In genomic region chr17:39923836-39924690, GRCh38 we compare ENCODE assay signal across 10 cellular contexts. TPM values are rescaled to one million over a fixed set of nuclear protein-coding genes. Genes with fewer than 3 reads are reported as not detected.
DNase-seq lines count a peak whose midpoint lies in the region; ATAC-seq and TF ChIP-seq lines count a peak whose summit lies in the region.
"Had no signal": no experiment of that assay in that cellular context is flagged by ENCODE, and none has a peak within 500 bp of the region (broad histone marks: within the 10 kb centered on the region; RNA-seq: fewer than 3 reads in every experiment).

No MANE protein-coding gene starts in this region.

- H3K4me1 Mint-ChIP-seq in activated CD4-positive, alpha-beta T cell treated with anti-CD3 and anti-CD28 coated beads, Interleukin-2, amount 10 ng/mL, durations not matched to agents 24 days and 14 days = peaks cover 73% of the 10 kb centered on the region
- H3K4me1 Mint-ChIP-seq in T-helper 17 cell = peaks cover 51% of the 10 kb centered on the region

- H3K9me3 ChIP-seq in T-helper 17 cell (ENCODE audit: control insufficient read depth, low read length, poor library complexity, severe bottlenecking) (no peaks in the 10 kb centered on the region), fibroblast of lung (ENCODE audit: control insufficient read depth, insufficient read depth, low read depth, low read length) (no peaks in the 10 kb centered on the region), skeletal muscle satellite cell (replicated peaks; ENCODE audit: low read length) (no peaks in the 10 kb centered on the region), SJCRH30 (replicated peaks) (no peaks in the 10 kb centered on the region)

- ATAC-seq in T-helper 17 cell (no peak), GM19397 (IDR thresholded peaks at IDR 0.05; ENCODE audit: unreplicated experiment) (no peak)

- H3K27ac ChIP-seq in fibroblast of lung (ENCODE audit: insufficient read depth, low read length) (peak overlapping the region; percentile 36), SJCRH30 (no peak overlapping the region)

- intact Hi-C loops in activated CD4-positive, alpha-beta T cell treated with anti-CD3 and anti-CD28 coated beads, Interleukin-2, amount 10 ng/mL, durations not matched to agents 24 days and 14 days (cut with micrococcal nuclease) = loop anchor here (10.0 kb wide), 2 partner anchors 169 to 239 kb away; partner anchors contain the start of gene PGAP3

- no peaks in the 10 kb centered on the region for H3K9me3 Mint-ChIP-seq in activated CD4-positive, alpha-beta T cell treated with anti-CD3 and anti-CD28 coated beads, Interleukin-2, amount 10 ng/mL, durations not matched to agents 24 days and 14 days

- peaks cover 30% of the 10 kb centered on the region for H3K79me2 ChIP-seq in fibroblast of lung (ENCODE audit: control insufficient read depth, insufficient read depth, low read length)

- no peak overlapping the region for H3K9ac ChIP-seq in fibroblast of lung (ENCODE audit: insufficient read depth, low read length)
- peak overlapping the region; percentile 20 for H3K9ac ChIP-seq in skeletal muscle satellite cell (ENCODE audit: low read depth, low read length)

- H4K20me1 ChIP-seq in fibroblast of lung (ENCODE audit: control insufficient read depth, extremely low read depth, insufficient read depth, low read length) = no peaks in the 10 kb centered on the region

- no peak overlapping the region for H2AFZ ChIP-seq in fibroblast of lung (ENCODE audit: low read length)

- H3K4me1 ChIP-seq in fibroblast of lung (ENCODE audit: control insufficient read depth, extremely low read depth, insufficient read depth, low read length) (peaks cover 30% of the 10 kb centered on the region), skeletal muscle satellite cell (ENCODE audit: control insufficient read depth, insufficient read depth, low read length) (peaks cover 35% of the 10 kb centered on the region), SJCRH30 (peaks cover 14% of the 10 kb centered on the region)

- H3K4me2 ChIP-seq in fibroblast of lung (ENCODE audit: extremely low read depth, insufficient read depth, low read length) (peak overlapping the region; percentile 63), skeletal muscle satellite cell (ENCODE audit: low read length) (peak overlapping the region; percentile 34)

- peaks cover 22% of the 10 kb centered on the region for H3K36me3 ChIP-seq in fibroblast of lung (ENCODE audit: control insufficient read depth, insufficient read depth, low read length)
- H3K36me3 ChIP-seq in skeletal muscle satellite cell (ENCODE audit: insufficient read depth, low read length) = peaks cover 45% of the 10 kb centered on the region
- no peaks in the 10 kb centered on the region; the same call in 1 of the 2 replicates for H3K36me3 ChIP-seq in SJCRH30

- no peak overlapping the region for H3K4me3 ChIP-seq in fibroblast of lung (replicated peaks in 1 of 4; ENCODE audit: control extremely low read depth in 1 of 4, insufficient read depth in 1 of 4, low read depth in 3 of 4, low read length in 4 of 4)
- H3K4me3 ChIP-seq in skeletal muscle satellite cell (ENCODE audit: low read length) = no peak overlapping the region
- H3K4me3 ChIP-seq in SJCRH30 = no peak overlapping the region

- peak overlapping the region; percentile 92 for H3K27ac Mint-ChIP-seq in activated CD4-positive, alpha-beta T cell treated with anti-CD3 and anti-CD28 coated beads, Interleukin-2, amount 10 ng/mL, durations not matched to agents 24 days and 14 days
- peak overlapping the region; percentile 97 for H3K27ac Mint-ChIP-seq in T-helper 17 cell

- H3K36me3 Mint-ChIP-seq in activated CD4-positive, alpha-beta T cell treated with anti-CD3 and anti-CD28 coated beads, Interleukin-2, amount 10 ng/mL, durations not matched to agents 24 days and 14 days (ENCODE audit: low read depth) = peaks cover 40% of the 10 kb centered on the region
- H3K36me3 Mint-ChIP-seq in T-helper 17 cell (ENCODE audit: low read depth) = peaks cover 7% of the 10 kb centered on the region

- H3K27me3 ChIP-seq in fibroblast of lung (ENCODE audit: control insufficient read depth, insufficient read depth, low read length) = no peaks in the 10 kb centered on the region
- no peaks in the 10 kb centered on the region for H3K27me3 ChIP-seq in skeletal muscle satellite cell (ENCODE audit: control insufficient read depth, insufficient read depth, low read length)
- H3K27me3 ChIP-seq in SJCRH30 = no peaks in the 10 kb centered on the region

- peak in 1 of 2 donors; percentile 18 for TF ChIP-seq CTCF in fibroblast of lung (conservative IDR thresholded peaks at IDR 0.05 in 1 of 2, IDR thresholded peaks at IDR 0.05 in 1 of 2; ENCODE audit: low read depth in 1 of 2, low read length in 2 of 2)

- peak overlapping the region; percentile 88 for H3K4me3 Mint-ChIP-seq in activated CD4-positive, alpha-beta T cell treated with anti-CD3 and anti-CD28 coated beads, Interleukin-2, amount 10 ng/mL, durations not matched to agents 24 days and 14 days
- peak overlapping the region; percentile 94 for H3K4me3 Mint-ChIP-seq in T-helper 17 cell

- no peak for DNase-seq in activated CD4-positive, alpha-beta T cell treated with anti-CD3 and anti-CD28 coated beads, Interleukin-2, amount 10 ng/mL, durations not matched to agents 24 days and 14 days
- DNase-seq in activated CD4-positive, alpha-beta T cell treated with anti-CD3 and anti-CD28 coated beads for 1 hour = no peak
- no peak for DNase-seq in T-helper 17 cell
- DNase-seq in fibroblast of lung (ENCODE audit: low read depth in 2 of 2) = no peak
- DNase-seq in DMS 273 treated with DMSO at 0.1 percent for 48 hours (lab: John Stamatoyannopoulos, UW) = no peak
- DNase-seq in SJCRH30 = no peak

- H3K27me3 Mint-ChIP-seq in activated CD4-positive, alpha-beta T cell treated with anti-CD3 and anti-CD28 coated beads, Interleukin-2, amount 10 ng/mL, durations not matched to agents 24 days and 14 days = no peaks in the 10 kb centered on the region
- no peaks in the 10 kb centered on the region for H3K27me3 Mint-ChIP-seq in T-helper 17 cell

RNA-seq across cellular contexts. Expression of gene ORMDL3, which starts 3.3 kb away (rescaled TPM):
- total RNA-seq in activated CD4-positive, alpha-beta T cell treated with anti-CD3 and anti-CD28 coated beads, Interleukin-2, amount 10 ng/mL, durations not matched to agents 24 days and 14 days = 65.7 and 65.8 TPM in 2 replicates
- 10 to 100 TPM; 76.0 to 88.9 TPM for total RNA-seq in T-helper 17 cell
- total RNA-seq in fibroblast of lung = 48.1 and 51.9 TPM in 2 replicates
- 22.3 and 30.1 TPM in 2 replicates for polyA plus RNA-seq in fibroblast of lung
- 64.2 and 75.9 TPM in 2 replicates for polyA plus RNA-seq in fibroblast of lung (2012)
- 144 and 147 TPM in 2 replicates for polyA minus RNA-seq in fibroblast of lung (ENCODE audit: low replicate concordance)
- total RNA-seq in skeletal muscle satellite cell (2012; rRNA removed) = 25.6 and 26.9 TPM in 2 replicates
- total RNA-seq in SJCRH30 (2014; rRNA removed; shearing (Covaris generic)) = 27.5 and 27.8 TPM in 2 replicates

RNA-seq across cellular contexts. Expression of gene LRRC3C, which starts 3.5 kb away (rescaled TPM):
- total RNA-seq in activated CD4-positive, alpha-beta T cell treated with anti-CD3 and anti-CD28 coated beads, Interleukin-2, amount 10 ng/mL, durations not matched to agents 24 days and 14 days = not detected in 2 replicates
- total RNA-seq in T-helper 17 cell = not detected
- total RNA-seq in fibroblast of lung = not detected in 2 replicates
- not detected in 2 replicates for polyA plus RNA-seq in fibroblast of lung
- not detected in 2 replicates for polyA plus RNA-seq in fibroblast of lung (2012)
- polyA minus RNA-seq in fibroblast of lung (ENCODE audit: low replicate concordance) = not detected in 2 replicates
- not detected in 2 replicates for total RNA-seq in skeletal muscle satellite cell (2012; rRNA removed)
- total RNA-seq in SJCRH30 (2014; rRNA removed; shearing (Covaris generic)) = not detected in 2 replicates
- total RNA-seq: mucosa of gallbladder had no signal
- polyA plus RNA-seq: AG04450 had no signal

RNA-seq across cellular contexts. Expression of gene GSDMB, which starts 5.6 kb away (rescaled TPM):
- total RNA-seq in activated CD4-positive, alpha-beta T cell treated with anti-CD3 and anti-CD28 coated beads, Interleukin-2, amount 10 ng/mL, durations not matched to agents 24 days and 14 days = 22.1 and 22.7 TPM in 2 replicates
- 10 to 100 TPM; 17.2 to 28.6 TPM for total RNA-seq in T-helper 17 cell
- 4.4 and 5.6 TPM in 2 replicates for total RNA-seq in fibroblast of lung
- 1.1 and 2.3 TPM in 2 replicates for polyA plus RNA-seq in fibroblast of lung
- 1.1 and 2.6 TPM in 2 replicates for polyA plus RNA-seq in fibroblast of lung (2012)
- polyA minus RNA-seq in fibroblast of lung (ENCODE audit: low replicate concordance) = 0.75 and 0.82 TPM in 2 replicates
- 2.4 and 3.3 TPM in 2 replicates for total RNA-seq in skeletal muscle satellite cell (2012; rRNA removed)
- total RNA-seq in SJCRH30 (2014; rRNA removed; shearing (Covaris generic)) = 1.9 and 2.1 TPM in 2 replicates

RNA-seq across cellular contexts. Expression of gene GSDMA, which starts 38.7 kb away (rescaled TPM):
- 0.69 and 0.84 TPM in 2 replicates for total RNA-seq in activated CD4-positive, alpha-beta T cell treated with anti-CD3 and anti-CD28 coated beads, Interleukin-2, amount 10 ng/mL, durations not matched to agents 24 days and 14 days
- under 1 TPM in 1 of 2 donors, not detected in 1; 0.26 TPM for total RNA-seq in T-helper 17 cell
- total RNA-seq in fibroblast of lung = not detected in 2 replicates
- polyA plus RNA-seq in fibroblast of lung = not detected in 2 replicates
- polyA plus RNA-seq in fibroblast of lung (2012) = not detected in 2 replicates
- polyA minus RNA-seq in fibroblast of lung (ENCODE audit: low replicate concordance) = not detected in 2 replicates
- total RNA-seq in skeletal muscle satellite cell (2012; rRNA removed) = 0.22 TPM in 1 of 2 replicates, not detected in the other
- total RNA-seq in SJCRH30 (2014; rRNA removed; shearing (Covaris generic)) = not detected in 2 replicates
- total RNA-seq: mucosa of gallbladder had no signal
- polyA plus RNA-seq: AG04450 had no signal

RNA-seq across cellular contexts. Expression of gene ZPBP2, which starts 56.1 kb away (rescaled TPM):
- not detected in 2 replicates for total RNA-seq in activated CD4-positive, alpha-beta T cell treated with anti-CD3 and anti-CD28 coated beads, Interleukin-2, amount 10 ng/mL, durations not matched to agents 24 days and 14 days
- total RNA-seq in T-helper 17 cell (under 1 TPM in 1 of 2 donors, not detected in 1; 0.37 TPM), fibroblast of lung (not detected in 2 replicates)
- polyA plus RNA-seq in fibroblast of lung = not detected in 2 replicates
- not detected in 2 replicates for polyA plus RNA-seq in fibroblast of lung (2012)
- polyA minus RNA-seq in fibroblast of lung (ENCODE audit: low replicate concordance) = not detected in 2 replicates
- total RNA-seq in skeletal muscle satellite cell (2012; rRNA removed) = not detected in 2 replicates
- total RNA-seq in SJCRH30 (2014; rRNA removed; shearing (Covaris generic)) = not detected in 2 replicates
- total RNA-seq: mucosa of gallbladder had no signal
- polyA plus RNA-seq: AG04450 had no signal
